1 cellular context compared by ENCODE assay signal in genomic region chr3:10026084-10026890, GRCh38.
TF ChIP-seq lines count a peak whose summit lies in the region.

Gene FANCD2, plus strand, starts transcription at chr3:10026437. Its CDS starts 2,221 bp downstream, at chr3:10028658.

TF ChIP-seq in HepG2, 621 proteins besides CTCF, POLR2A, EP300 and RAD21 (continued from another document and continues in another):
- TF ChIP-seq, protein P1, sequence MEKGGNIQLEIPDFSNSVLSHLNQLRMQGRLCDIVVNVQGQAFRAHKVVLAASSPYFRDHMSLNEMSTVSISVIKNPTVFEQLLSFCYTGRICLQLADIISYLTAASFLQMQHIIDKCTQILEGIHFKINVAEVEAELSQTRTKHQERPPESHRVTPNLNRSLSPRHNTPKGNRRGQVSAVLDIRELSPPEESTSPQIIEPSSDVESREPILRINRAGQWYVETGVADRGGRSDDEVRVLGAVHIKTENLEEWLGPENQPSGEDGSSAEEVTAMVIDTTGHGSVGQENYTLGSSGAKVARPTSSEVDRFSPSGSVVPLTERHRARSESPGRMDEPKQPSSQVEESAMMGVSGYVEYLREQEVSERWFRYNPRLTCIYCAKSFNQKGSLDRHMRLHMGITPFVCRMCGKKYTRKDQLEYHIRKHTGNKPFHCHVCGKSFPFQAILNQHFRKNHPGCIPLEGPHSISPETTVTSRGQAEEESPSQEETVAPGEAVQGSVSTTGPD (CRISPR knock-in tag; IDR thresholded peaks at IDR 0.05): no peak
- TF ChIP-seq PCBP1 (IDR thresholded peaks at IDR 0.05; ENCODE audit: borderline replicate concordance, low read depth, low read length) (peak; percentile 97; the same call in 1 of the 2 replicates), ZSCAN21 (CRISPR knock-in tag; IDR thresholded peaks at IDR 0.05; ENCODE audit: borderline replicate concordance) (peak; percentile 97), ZNF589 (CRISPR knock-in tag; conservative IDR thresholded peaks at IDR 0.05) (peak; percentile 95), ZNF225 (CRISPR knock-in tag; IDR thresholded peaks at IDR 0.05) (0 out of 2 replicates have a peak, but pooled peaks have one; percentile 56), ZFP1 (CRISPR knock-in tag; IDR thresholded peaks at IDR 0.05) (no peak), DMAP1 (CRISPR knock-in tag; IDR thresholded peaks at IDR 0.05) (peak; percentile 92), PRPF4 (IDR thresholded peaks at IDR 0.05; ENCODE audit: low read depth, low read length, poor library complexity, severe bottlenecking) (no peak), CCAR2 (optimal IDR thresholded peaks at IDR 0.05; ENCODE audit: low read depth, low read length) (no peak), MATR3 (CRISPR knock-in tag; IDR thresholded peaks at IDR 0.05) (no peak), SPEN (CRISPR knock-in tag; IDR thresholded peaks at IDR 0.05; ENCODE audit: low read depth) (peak; percentile 98), HHEX (CRISPR knock-in tag; IDR thresholded peaks at IDR 0.05) (peak; percentile 46; the same call in 1 of the 2 replicates), CENPX (CRISPR knock-in tag; IDR thresholded peaks at IDR 0.05) (no peak), PAX8 (CRISPR knock-in tag; IDR thresholded peaks at IDR 0.05; ENCODE audit: borderline replicate concordance) (no peak), ONECUT2 (CRISPR knock-in tag; IDR thresholded peaks at IDR 0.05) (peak; percentile 12; the same call in 1 of the 2 replicates), MLLT10 (CRISPR knock-in tag; IDR thresholded peaks at IDR 0.05) (no peak), HMG20A (CRISPR knock-in tag; IDR thresholded peaks at IDR 0.05; ENCODE audit: borderline replicate concordance) (0 out of 2 replicates have a peak, but pooled peaks have one; percentile 14), POLR2G (IDR thresholded peaks at IDR 0.05; ENCODE audit: low read depth, low read length) (peak; percentile 89), MIER2 (CRISPR knock-in tag; IDR thresholded peaks at IDR 0.05) (no peak), ZFP90 (CRISPR knock-in tag; IDR thresholded peaks at IDR 0.05; ENCODE audit: borderline replicate concordance) (no peak; the same call in 1 of the 2 replicates), CAMTA2 (CRISPR knock-in tag; IDR thresholded peaks at IDR 0.05; ENCODE audit: borderline replicate concordance) (0 out of 2 replicates have a peak, but pooled peaks have one; percentile 42), EEA1 (CRISPR knock-in tag; IDR thresholded peaks at IDR 0.05; ENCODE audit: borderline replicate concordance) (no peak), ZNF362 (CRISPR knock-in tag; IDR thresholded peaks at IDR 0.05; ENCODE audit: borderline replicate concordance) (peak; percentile 53; the same call in 1 of the 2 replicates), TFAP4 (IDR thresholded peaks at IDR 0.05; ENCODE audit: borderline replicate concordance, low read depth) (peak; percentile 98), SP5 (CRISPR knock-in tag; IDR thresholded peaks at IDR 0.05; ENCODE audit: borderline replicate concordance, low read depth) (peak; percentile 46; the same call in 1 of the 2 replicates), ZNF790 (CRISPR knock-in tag; IDR thresholded peaks at IDR 0.05; ENCODE audit: borderline replicate concordance) (peak; percentile 43; the same call in 1 of the 2 replicates), FOXA3 (CRISPR knock-in tag; IDR thresholded peaks at IDR 0.05) (peak; percentile 81), NFE2L2 (IDR thresholded peaks at IDR 0.05; ENCODE audit: low read length) (no peak), ZFP36 (IDR thresholded peaks at IDR 0.05; ENCODE audit: borderline replicate concordance, low read depth, low read length, partially characterized antibody) (no peak), CC2D1A (CRISPR knock-in tag; IDR thresholded peaks at IDR 0.05) (no peak), SETDB1 (CRISPR knock-in tag; IDR thresholded peaks at IDR 0.05; ENCODE audit: borderline replicate concordance) (no peak), PATZ1 (CRISPR knock-in tag; IDR thresholded peaks at IDR 0.05) (no peak), DNMT3B (CRISPR knock-in tag; conservative IDR thresholded peaks at IDR 0.05) (no peak), HES4 (CRISPR knock-in tag; IDR thresholded peaks at IDR 0.05; ENCODE audit: borderline replicate concordance) (peak; percentile 32; the same call in 1 of the 2 replicates), AKAP8 (CRISPR knock-in tag; IDR thresholded peaks at IDR 0.05) (no peak), KAT2B (IDR thresholded peaks at IDR 0.05; ENCODE audit: borderline replicate concordance, low read depth, low read length) (no peak), RORA (CRISPR knock-in tag; IDR thresholded peaks at IDR 0.05) (no peak), ZFP41 (CRISPR knock-in tag; IDR thresholded peaks at IDR 0.05; ENCODE audit: borderline replicate concordance) (peak; percentile 76; the same call in 1 of the 2 replicates), KDM1A (CRISPR knock-in tag; IDR thresholded peaks at IDR 0.05) (no peak), PAF1 (CRISPR knock-in tag; IDR thresholded peaks at IDR 0.05) (no peak), FOXP4 (CRISPR knock-in tag; IDR thresholded peaks at IDR 0.05) (peak; percentile 46; the same call in 1 of the 2 replicates), KDM5B (CRISPR knock-in tag; IDR thresholded peaks at IDR 0.05; ENCODE audit: borderline replicate concordance) (peak; percentile 28; the same call in 1 of the 2 replicates), ZNF883 (CRISPR knock-in tag; IDR thresholded peaks at IDR 0.05; ENCODE audit: not compliant biosample characterization) (no peak), HMGXB4 (CRISPR knock-in tag; IDR thresholded peaks at IDR 0.05; ENCODE audit: borderline replicate concordance in 1 of 2, low read depth in 1 of 2) (peak; percentile 80 to 88), ARHGAP35 (CRISPR knock-in tag; IDR thresholded peaks at IDR 0.05; ENCODE audit: borderline replicate concordance) (peak; percentile 94), NFRKB (IDR thresholded peaks at IDR 0.05) (no peak), TBX2 (CRISPR knock-in tag; IDR thresholded peaks at IDR 0.05; ENCODE audit: borderline replicate concordance) (peak; percentile 93), ZNF335 (CRISPR knock-in tag; IDR thresholded peaks at IDR 0.05) (no peak), MXD1 (CRISPR knock-in tag; IDR thresholded peaks at IDR 0.05) (peak; percentile 79), ZNF496 (CRISPR knock-in tag; IDR thresholded peaks at IDR 0.05; ENCODE audit: insufficient replicate concordance) (no peak), RAD51 (IDR thresholded peaks at IDR 0.05; ENCODE audit: borderline replicate concordance) (no peak), ZNF574 (CRISPR knock-in tag; IDR thresholded peaks at IDR 0.05) (peak; percentile 96)
- TF ChIP-seq, protein P2, sequence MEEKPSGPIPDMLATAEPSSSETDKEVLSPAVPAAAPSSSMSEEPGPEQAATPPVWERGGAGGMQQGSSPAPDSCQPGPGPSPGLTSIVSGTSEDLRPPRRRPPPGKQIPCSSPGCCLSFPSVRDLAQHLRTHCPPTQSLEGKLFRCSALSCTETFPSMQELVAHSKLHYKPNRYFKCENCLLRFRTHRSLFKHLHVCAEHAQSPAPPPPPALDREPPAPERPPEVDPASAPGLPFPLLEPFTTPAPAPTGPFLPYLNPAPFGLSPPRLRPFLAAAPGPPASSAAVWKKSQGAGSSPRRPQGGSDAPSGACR (CRISPR knock-in tag; IDR thresholded peaks at IDR 0.05): peak; percentile 68; the same call in 1 of the 2 replicates
- TF ChIP-seq, protein P3, sequence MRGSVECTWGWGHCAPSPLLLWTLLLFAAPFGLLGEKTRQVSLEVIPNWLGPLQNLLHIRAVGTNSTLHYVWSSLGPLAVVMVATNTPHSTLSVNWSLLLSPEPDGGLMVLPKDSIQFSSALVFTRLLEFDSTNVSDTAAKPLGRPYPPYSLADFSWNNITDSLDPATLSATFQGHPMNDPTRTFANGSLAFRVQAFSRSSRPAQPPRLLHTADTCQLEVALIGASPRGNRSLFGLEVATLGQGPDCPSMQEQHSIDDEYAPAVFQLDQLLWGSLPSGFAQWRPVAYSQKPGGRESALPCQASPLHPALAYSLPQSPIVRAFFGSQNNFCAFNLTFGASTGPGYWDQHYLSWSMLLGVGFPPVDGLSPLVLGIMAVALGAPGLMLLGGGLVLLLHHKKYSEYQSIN (CRISPR knock-in tag; IDR thresholded peaks at IDR 0.05; ENCODE audit: borderline replicate concordance): no peak
- TF ChIP-seq, protein P4, sequence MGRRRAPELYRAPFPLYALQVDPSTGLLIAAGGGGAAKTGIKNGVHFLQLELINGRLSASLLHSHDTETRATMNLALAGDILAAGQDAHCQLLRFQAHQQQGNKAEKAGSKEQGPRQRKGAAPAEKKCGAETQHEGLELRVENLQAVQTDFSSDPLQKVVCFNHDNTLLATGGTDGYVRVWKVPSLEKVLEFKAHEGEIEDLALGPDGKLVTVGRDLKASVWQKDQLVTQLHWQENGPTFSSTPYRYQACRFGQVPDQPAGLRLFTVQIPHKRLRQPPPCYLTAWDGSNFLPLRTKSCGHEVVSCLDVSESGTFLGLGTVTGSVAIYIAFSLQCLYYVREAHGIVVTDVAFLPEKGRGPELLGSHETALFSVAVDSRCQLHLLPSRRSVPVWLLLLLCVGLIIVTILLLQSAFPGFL (CRISPR knock-in tag; IDR thresholded peaks at IDR 0.05): no peak
